8 cellular contexts compared by ENCODE assay signal in the genomic region with DNA sequence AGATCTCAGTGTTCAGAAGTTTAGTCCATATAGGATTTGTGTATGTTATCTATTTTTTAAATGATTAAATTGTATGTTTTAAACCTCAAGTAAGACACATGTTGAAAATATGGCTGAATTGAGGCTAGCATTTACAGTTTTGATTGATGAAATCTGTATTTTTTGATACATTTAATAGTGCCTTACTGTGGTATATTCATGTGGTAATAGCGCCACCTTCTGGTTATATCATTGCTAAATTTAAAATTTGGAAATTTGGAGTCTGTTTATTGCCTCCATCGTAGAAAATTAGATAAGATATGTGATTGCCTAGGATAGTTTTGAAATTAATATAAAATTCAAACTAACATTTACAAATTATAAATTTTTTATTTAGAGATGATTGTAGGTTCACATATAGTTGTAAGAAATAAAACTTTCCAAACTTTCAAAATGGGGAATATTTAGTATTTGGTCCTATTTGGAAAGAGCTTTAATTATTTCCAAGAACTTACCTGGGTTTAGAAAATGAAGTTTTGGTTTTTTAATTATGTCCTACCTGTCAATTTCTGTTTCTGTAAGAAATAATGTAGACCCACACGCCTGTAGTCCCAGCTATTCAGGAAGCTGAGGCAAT. TPM values are rescaled to one million over a fixed set of nuclear protein-coding genes. Genes with fewer than 3 reads are reported as not detected.
A peak's percentile ranks its signal among the peaks of the same experiment; 100 is the strongest.
DNase-seq lines count a peak whose midpoint lies in the region; ATAC-seq and TF ChIP-seq lines count a peak whose summit lies in the region.

No MANE protein-coding gene starts in this region.

- H3K79me2 ChIP-seq in PC-9 (ENCODE audit: low read depth) = no peaks in the 10 kb centered on the region

- H3K27ac ChIP-seq in HL-60 (replicated peaks) (no peak overlapping the region), PC-9 (no peak overlapping the region)

- no TSS peak for BruUV-seq in PC-9 (replicated peaks; lab: Mats Ljungman, UMichigan)

- H3K27me3 ChIP-seq in HL-60 (ENCODE audit: insufficient read depth, poor library complexity, severe bottlenecking) (no peaks in the 10 kb centered on the region), PC-9 (ENCODE audit: insufficient read depth, low read depth) (no peaks in the 10 kb centered on the region)

- no peaks in the 10 kb centered on the region for H3K9me2 ChIP-seq in PC-9 (ENCODE audit: insufficient read depth)

- H3K4me1 ChIP-seq in PC-9 (replicated peaks; ENCODE audit: insufficient read depth) = no peaks in the 10 kb centered on the region

- no peaks in the 10 kb centered on the region for H4K20me1 ChIP-seq in PC-9 (ENCODE audit: insufficient read depth)

- H3K4me2 ChIP-seq in PC-9 = no peak overlapping the region

- peaks cover 6% of the 10 kb centered on the region for H3K36me3 Mint-ChIP-seq in endothelial cell (ENCODE audit: low read depth, unreplicated experiment)
- peaks cover 7 to 24% (median 7%) of the 10 kb centered on the region in 3 donors for H3K36me3 Mint-ChIP-seq in naive thymus-derived CD8-positive, alpha-beta T cell

- H2AFZ ChIP-seq in PC-9 = no peak overlapping the region

- H3K36me3 ChIP-seq in PC-9 (ENCODE audit: low read depth) = no peaks in the 10 kb centered on the region

- DNase-seq in AG10803 (ENCODE audit: low read depth) (peak; percentile 52), HL-60 (ENCODE audit: low read depth in 1 of 2, low spot score in 1 of 2) (peak in 1 of 2 experiments; percentile 4), PC-9 (peak in 1 of 2 experiments; percentile 38), endothelial cell (ENCODE audit: low spot score) (no peak), GDM1 (lab: John Stamatoyannopoulos, UW) (no peak)
- DNase-seq in naive thymus-derived CD8-positive, alpha-beta T cell = peak in 4 of 10 donors; percentile 4 to 70 (median 66)

- H3K27me3 Mint-ChIP-seq in endothelial cell (ENCODE audit: unreplicated experiment) = peaks cover 1% of the 10 kb centered on the region
- peaks cover 0 to 1% (median 0%) of the 10 kb centered on the region in 5 donors for H3K27me3 Mint-ChIP-seq in naive thymus-derived CD8-positive, alpha-beta T cell

- CTCF ChIA-PET in PC-9 (lab: Charles Lee) = interaction anchor here (0.6 to 1.8 kb wide), 8 partner anchors 35 to 812 kb away, joined by 3 to 7 read pairs (median 4); no protein-coding TSS in a partner anchor

- no peaks in the 10 kb centered on the region for H3K9me3 Mint-ChIP-seq in endothelial cell (ENCODE audit: unreplicated experiment)
- H3K9me3 Mint-ChIP-seq in naive thymus-derived CD8-positive, alpha-beta T cell = peaks cover 0 to 4% (median 2%) of the 10 kb centered on the region in 9 donors

- peak; percentile 66 for TF ChIP-seq CTCF in AG10803 (conservative IDR thresholded peaks at IDR 0.05; ENCODE audit: low read length)
- peak; percentile 17 for TF ChIP-seq CTCF in HL-60 (IDR thresholded peaks at IDR 0.05; ENCODE audit: insufficient read depth, low read length)
- peak; percentile 83 for TF ChIP-seq CTCF in PC-9 (conservative IDR thresholded peaks at IDR 0.05)
- TF ChIP-seq CTCF in endothelial cell (IDR thresholded peaks at IDR 0.05; ENCODE audit: unreplicated experiment) = peak; percentile 90

- peaks cover 8% of the 10 kb centered on the region for H3K4me1 Mint-ChIP-seq in endothelial cell (ENCODE audit: unreplicated experiment)
- H3K4me1 Mint-ChIP-seq in naive thymus-derived CD8-positive, alpha-beta T cell = peaks cover 0 to 11% (median 5%) of the 10 kb centered on the region in 4 donors

- no peak overlapping the region for H3K4me3 Mint-ChIP-seq in endothelial cell (ENCODE audit: unreplicated experiment)
- no peak overlapping the region for H3K4me3 Mint-ChIP-seq in naive thymus-derived CD8-positive, alpha-beta T cell

- intact Hi-C loops in PC-9 (cut with micrococcal nuclease; ENCODE audit: unreplicated experiment) = loop anchor here (1.0 to 10.0 kb wide), 5 partner anchors 93 to 291 kb away; no protein-coding TSS in a partner anchor

- peak; percentile 42 to 61 for ATAC-seq in naive thymus-derived CD8-positive, alpha-beta T cell
- no peak for ATAC-seq in HG03025 (IDR thresholded peaks at IDR 0.05; ENCODE audit: low FRiP score, unreplicated experiment)
- ATAC-seq in HG02840 (IDR thresholded peaks at IDR 0.05; ENCODE audit: low FRiP score, unreplicated experiment) = no peak

- H3K4me3 ChIP-seq in AG10803 (ENCODE audit: low read length) = no peak overlapping the region
- H3K4me3 ChIP-seq in HL-60 (replicated peaks; ENCODE audit: insufficient read depth, low read length) = no peak overlapping the region
- no peak overlapping the region for H3K4me3 ChIP-seq in PC-9

- H3F3A ChIP-seq in PC-9 (ENCODE audit: insufficient read depth, low read depth) = no peaks in the 10 kb centered on the region

- POLR2A ChIA-PET in PC-9 (lab: Charles Lee; ENCODE audit: unreplicated experiment) = interaction anchor here (0.7 kb wide), 1 partner anchor 142 kb away, joined by 7 read pairs; no protein-coding TSS in a partner anchor
- POLR2A ChIA-PET in naive thymus-derived CD8-positive, alpha-beta T cell (lab: Charles Lee) = interaction anchor here (1.2 to 2.3 kb wide), 5 partner anchors 17 to 136 kb away, joined by 3 to 10 read pairs (median 4); partner anchors contain the start of gene PLEKHA1

- H3K27ac Mint-ChIP-seq in endothelial cell (ENCODE audit: unreplicated experiment) = no peak overlapping the region
- peak overlapping the region in 2 of 10 donors; percentile 19 to 46 for H3K27ac Mint-ChIP-seq in naive thymus-derived CD8-positive, alpha-beta T cell

- H3K9me3 ChIP-seq in PC-9 (ENCODE audit: insufficient read depth, low read depth) = no peaks in the 10 kb centered on the region

RNA-seq across cellular contexts. Expression of gene ARMS2, which starts 19.1 kb away (rescaled TPM):
- total RNA-seq in PC-9 (2021) = not detected in 2 replicates
- total RNA-seq in endothelial cell (ENCODE audit: unreplicated experiment) = not detected
- total RNA-seq in naive thymus-derived CD8-positive, alpha-beta T cell = not detected
- polyA plus RNA-seq in naive thymus-derived CD8-positive, alpha-beta T cell = not detected

RNA-seq across cellular contexts. Expression of gene HTRA1, which starts 26.0 kb away (rescaled TPM):
- total RNA-seq in PC-9 (2021) = 14.9 and 18.0 TPM in 2 replicates
- 72.3 TPM for total RNA-seq in endothelial cell (ENCODE audit: unreplicated experiment)
- total RNA-seq in naive thymus-derived CD8-positive, alpha-beta T cell = not detected
- polyA plus RNA-seq in naive thymus-derived CD8-positive, alpha-beta T cell = not detected

Comparison
In these comparisons a context has a peak if more than half of its experiments do, and no peak if none do; other contexts are left out.
1. CTCF ChIP-seq: peak in every context shown above with its lines; median percentile 90 in endothelial cell; 83 in PC-9; 66 in AG10803; 17 in HL-60.
2. ATAC-seq: peak in naive thymus-derived CD8-positive, alpha-beta T cell (2 of 2); none in HG03025 (single experiment) and HG02840 (single experiment).
3. RNA of gene HTRA1, which starts 26.0 kb away (total RNA-seq): 72.3 TPM in endothelial cell (single experiment) and 14.9 to 18.0 TPM in PC-9; not detected in naive thymus-derived CD8-positive, alpha-beta T cell; every median in the first group is over 10 times any median in the second.